Comparison of ENCODE assay signal across 13 cellular contexts in the genomic region with DNA sequence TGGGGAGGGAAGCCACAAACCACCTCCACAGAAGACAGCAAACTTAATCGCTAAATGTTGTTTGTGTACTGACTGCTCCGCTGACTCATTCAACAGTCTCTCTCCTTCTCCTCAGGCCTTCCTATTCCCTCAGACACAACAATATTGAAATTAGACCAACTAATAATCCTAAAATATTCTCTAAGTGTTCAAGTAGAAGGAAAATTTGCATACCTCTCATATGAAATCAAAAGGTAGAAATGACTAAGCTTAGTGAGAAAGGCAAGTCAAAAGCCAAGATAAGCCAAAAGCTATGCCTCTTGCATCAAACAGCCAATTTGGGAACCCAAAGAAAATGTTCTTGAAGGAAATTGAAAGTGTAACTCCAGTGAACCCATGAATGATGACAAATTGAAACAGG.
DNase-seq lines count a peak whose midpoint lies in the region; ATAC-seq and TF ChIP-seq lines count a peak whose summit lies in the region.
"Had no signal": no experiment of that assay in that cellular context is flagged by ENCODE, and none has a peak within 500 bp of the region (broad histone marks: within the 10 kb centered on the region; RNA-seq: fewer than 3 reads in every experiment).

No MANE protein-coding gene starts in this region.

- no peak overlapping the region for H3K27ac ChIP-seq in gastrocnemius medialis
- H3K27ac ChIP-seq: coronary artery had no signal

- no peak overlapping the region for H3K4me3 Mint-ChIP-seq in glutamatergic neuron (ENCODE audit: unreplicated experiment)
- H3K4me3 Mint-ChIP-seq: T-helper 1 cell treated with Interleukin-12 subunit alpha and Interleukin-12 subunit beta and Interleukin-4 antibody, amounts not matched to agents 30 μg/mL and 1 μg/mL, for 36 hours had no signal

- H3K27me3 ChIP-seq in gastrocnemius medialis, result no peaks in the 10 kb centered on the region

- ATAC-seq in GM18498 (IDR thresholded peaks at IDR 0.05; ENCODE audit: unreplicated experiment) (peak; percentile 78), GM21360 (IDR thresholded peaks at IDR 0.05; ENCODE audit: unreplicated experiment) (peak; percentile 95), HG02884 (IDR thresholded peaks at IDR 0.05; ENCODE audit: unreplicated experiment) (peak; percentile 93), HG03521 (IDR thresholded peaks at IDR 0.05; ENCODE audit: unreplicated experiment) (peak; percentile 64), gastrocnemius medialis (no peak)

- no peak for TF ChIP-seq POLR2A in gastrocnemius medialis (IDR thresholded peaks at IDR 0.05)

- intact Hi-C loops in gastrocnemius medialis (cut with DNase I; ENCODE audit: low total_unique reads), result no loop called here

- TF ChIP-seq CTCF in glutamatergic neuron (IDR thresholded peaks at IDR 0.05; ENCODE audit: partially characterized antibody, unreplicated experiment) (no peak), gastrocnemius medialis (IDR thresholded peaks at IDR 0.05 in 4 of 5, conservative IDR thresholded peaks at IDR 0.05 in 1 of 5) (no peak)

- no peaks in the 10 kb centered on the region for H3K4me1 Mint-ChIP-seq in glutamatergic neuron (ENCODE audit: low read depth, unreplicated experiment)

- no peak overlapping the region for H3K4me3 ChIP-seq in gastrocnemius medialis
- H3K4me3 ChIP-seq: coronary artery had no signal

- no peaks in the 10 kb centered on the region for H3K4me1 ChIP-seq in gastrocnemius medialis

- DNase-seq in glutamatergic neuron, result no peak
- no peak for DNase-seq in gastrocnemius medialis
- DNase-seq in SHP77 treated with DMSO at 0.1 percent for 48 hours (lab: John Stamatoyannopoulos, UW), result no peak
- no peak for DNase-seq in pons (ENCODE audit: low spot score)
- DNase-seq: activated CD4-positive, alpha-beta T cell treated with anti-CD3 and anti-CD28 coated beads, Interleukin-2, amount 50 U/mL, for 48 hours; activated naive CD4-positive, alpha-beta T cell treated with anti-CD3 and anti-CD28 coated beads, Interleukin-2, amount 50 U/mL, for 16 hours; retina had no signal

- H3K36me3 Mint-ChIP-seq in glutamatergic neuron (ENCODE audit: unreplicated experiment), result no peaks in the 10 kb centered on the region

- H3K36me3 ChIP-seq in gastrocnemius medialis, result no peaks in the 10 kb centered on the region

- no peaks in the 10 kb centered on the region for H3K9me3 ChIP-seq in gastrocnemius medialis

- in situ Hi-C loops in gastrocnemius medialis (cut with MboI; ENCODE audit: low sequenced_read_pairs in 4 of 4), result no loop called here

- no peak overlapping the region for H3K27ac Mint-ChIP-seq in glutamatergic neuron (ENCODE audit: unreplicated experiment)
- H3K27ac Mint-ChIP-seq: T-helper 1 cell treated with Interleukin-12 subunit alpha and Interleukin-12 subunit beta and Interleukin-4 antibody, amounts not matched to agents 30 μg/mL and 1 μg/mL, for 36 hours had no signal

- no peaks in the 10 kb centered on the region for H3K27me3 Mint-ChIP-seq in glutamatergic neuron (ENCODE audit: unreplicated experiment)

- no peaks in the 10 kb centered on the region for H3K9me3 Mint-ChIP-seq in glutamatergic neuron (ENCODE audit: unreplicated experiment)
- H3K9me3 Mint-ChIP-seq: T-helper 1 cell treated with Interleukin-12 subunit alpha and Interleukin-12 subunit beta and Interleukin-4 antibody, amounts not matched to agents 30 μg/mL and 1 μg/mL, for 36 hours had no signal

Comparison
In these comparisons a context has a peak if more than half of its experiments do, and no peak if none do; other contexts are left out.
1. ATAC-seq: peak in GM18498 (single experiment), GM21360 (single experiment), HG02884 (single experiment) and HG03521 (single experiment); none in gastrocnemius medialis (0 of 2).